In genomic region chr15:89494941-89495637, GRCh38 we compare ENCODE assay signal across 10 cellular contexts. TPM values are rescaled to one million over a fixed set of nuclear protein-coding genes. Genes with fewer than 3 reads are reported as not detected.
A peak's percentile ranks its signal among the peaks of the same experiment; 100 is the strongest.
DNase-seq lines count a peak whose midpoint lies in the region; ATAC-seq, FAIRE-seq and TF ChIP-seq lines count a peak whose summit lies in the region.
"Had no signal": no experiment of that assay in that cellular context is flagged by ENCODE, and none has a peak within 500 bp of the region (broad histone marks: within the 10 kb centered on the region; RNA-seq: fewer than 3 reads in every experiment).

No MANE protein-coding gene starts in this region.

- no peak overlapping the region for H3K23ac ChIP-seq in H9 (ENCODE audit: insufficient read length, low read depth, low read length)

- no peaks in the 10 kb centered on the region for H3K36me3 Mint-ChIP-seq in H9 (ENCODE audit: insufficient read depth in 1 of 3, low read depth in 3 of 3)
- H3K36me3 Mint-ChIP-seq in activated CD8-positive, alpha-beta T cell treated with anti-CD3 and anti-CD28 coated beads, Interleukin-2, amount 10 ng/mL, durations not matched to agents 7 days and 5 days (ENCODE audit: low read depth), result no peaks in the 10 kb centered on the region

- no peaks in the 10 kb centered on the region for H3K36me3 ChIP-seq in left lung
- H3K36me3 ChIP-seq in esophagus muscularis mucosa, result no peaks in the 10 kb centered on the region

- no peak for FAIRE-seq in D721Med (lab: Jason Lieb, UNC)
- no peak for FAIRE-seq in GM12891 (lab: Jason Lieb, UNC)
- FAIRE-seq: islet of Langerhans had no signal

- no peak for TF ChIP-seq EP300 in esophagus muscularis mucosa (IDR thresholded peaks at IDR 0.05)

- no peak overlapping the region for H3K4me3 Mint-ChIP-seq in H9
- no peak overlapping the region for H3K4me3 Mint-ChIP-seq in activated CD8-positive, alpha-beta T cell treated with anti-CD3 and anti-CD28 coated beads, Interleukin-2, amount 10 ng/mL, durations not matched to agents 7 days and 5 days
- H3K4me3 Mint-ChIP-seq: activated B cell treated with CpG ODN at 0.5 μM for 24 hours had no signal

- H3K27ac Mint-ChIP-seq in H9, result no peak overlapping the region
- H3K27ac Mint-ChIP-seq in activated CD8-positive, alpha-beta T cell treated with anti-CD3 and anti-CD28 coated beads, Interleukin-2, amount 10 ng/mL, durations not matched to agents 7 days and 5 days, result no peak overlapping the region
- H3K27ac Mint-ChIP-seq: activated B cell treated with CpG ODN at 0.5 μM for 24 hours had no signal

- no peak overlapping the region for H2AK5ac ChIP-seq in H9 (ENCODE audit: insufficient read length, low read length)

- H3K4me3 ChIP-seq in left lung (no peak overlapping the region), esophagus muscularis mucosa (no peak overlapping the region)

- POLR2A ChIA-PET in activated CD8-positive, alpha-beta T cell treated with anti-CD3 and anti-CD28 coated beads, Interleukin-2, amount 10 ng/mL, durations not matched to agents 7 days and 5 days (lab: Charles Lee), result no interaction called here

- H3K9me3 ChIP-seq in H9 (ENCODE audit: control insufficient read depth, low read depth, low read length) (no peaks in the 10 kb centered on the region), left lung (no peaks in the 10 kb centered on the region), esophagus muscularis mucosa (no peaks in the 10 kb centered on the region)

- no peaks in the 10 kb centered on the region for H3K9me3 Mint-ChIP-seq in H9
- H3K9me3 Mint-ChIP-seq in activated CD8-positive, alpha-beta T cell treated with anti-CD3 and anti-CD28 coated beads, Interleukin-2, amount 10 ng/mL, durations not matched to agents 7 days and 5 days (ENCODE audit: insufficient read depth), result no peaks in the 10 kb centered on the region
- H3K9me3 Mint-ChIP-seq: activated B cell treated with CpG ODN at 0.5 μM for 24 hours had no signal

- DNase-seq in D721Med (ENCODE audit: insufficient read length, low spot score) (no peak), H9 (peak; percentile 51), left lung (no peak), GM12891 (ENCODE audit: insufficient read length, low spot score) (no peak), esophagus muscularis mucosa (ENCODE audit: extremely low spot score) (no peak)
- DNase-seq in activated CD8-positive, alpha-beta T cell treated with anti-CD3 and anti-CD28 coated beads, Interleukin-2, amount 10 ng/mL, durations not matched to agents 7 days and 5 days, result peak; percentile 52
- DNase-seq: activated B cell treated with CpG ODN at 0.5 μM for 24 hours had no signal

- no CpG with 5 or more reads among the region's 7 CpGs for whole genome bisulfite sequencing in H9 (ENCODE audit: extremely low coverage, insufficient read length, low lambda C conversion rate)
- WGBS in esophagus muscularis mucosa, result 82% methylated on average over 7 of the region's 7 CpGs

- H3T11ph ChIP-seq in H9 (ENCODE audit: low read length), result no peak overlapping the region

- no peak overlapping the region for H2BK120ac ChIP-seq in H9 (ENCODE audit: low read depth, low read length, poor library complexity, severe bottlenecking)

- TF ChIP-seq POLR2A in GM12891 (IDR thresholded peaks at IDR 0.05; ENCODE audit: low read depth, low read length) (no peak), esophagus muscularis mucosa (IDR thresholded peaks at IDR 0.05; ENCODE audit: low read depth) (no peak)

- H3K27ac ChIP-seq in H9 (ENCODE audit: insufficient read length, low read depth, low read length), result no peak overlapping the region
- no peak overlapping the region for H3K27ac ChIP-seq in left lung
- H3K27ac ChIP-seq in esophagus muscularis mucosa (replicated peaks in 1 of 4), result no peak overlapping the region

- no peak for ATAC-seq in activated CD8-positive, alpha-beta T cell treated with anti-CD3 and anti-CD28 coated beads, Interleukin-2, amount 10 ng/mL, durations not matched to agents 7 days and 5 days
- ATAC-seq in left lung, result no peak
- ATAC-seq in HG03521 (IDR thresholded peaks at IDR 0.05; ENCODE audit: unreplicated experiment), result no peak
- no peak for ATAC-seq in GM21367 (IDR thresholded peaks at IDR 0.05; ENCODE audit: unreplicated experiment)

- no peak overlapping the region for H4K8ac ChIP-seq in H9 (replicated peaks; ENCODE audit: insufficient read length, low read depth, low read length)

- H3K27me3 ChIP-seq in H9 (ENCODE audit: insufficient read depth, low read length) (peaks cover 4% of the 10 kb centered on the region), left lung (peaks cover 38 to 98% of the 10 kb centered on the region in 2 donors), esophagus muscularis mucosa (peaks cover 0 to 85% (median 23%) of the 10 kb centered on the region in 4 donors)

- H4K91ac ChIP-seq in H9 (ENCODE audit: insufficient read length, low read depth, low read length), result no peak overlapping the region

- no peaks in the 10 kb centered on the region for H4K20me1 ChIP-seq in H9 (ENCODE audit: control insufficient read depth, insufficient read depth, insufficient read length)

- peak; percentile 27 for TF ChIP-seq CTCF in D721Med (IDR thresholded peaks at IDR 0.05; ENCODE audit: insufficient read depth, missing control alignments)
- peak; percentile 80 for TF ChIP-seq CTCF in H9 (conservative IDR thresholded peaks at IDR 0.05)
- peak; percentile 22 to 46 for TF ChIP-seq CTCF in left lung (IDR thresholded peaks at IDR 0.05)
- TF ChIP-seq CTCF in esophagus muscularis mucosa (IDR thresholded peaks at IDR 0.05), result peak in 1 of 3 experiments; percentile 13

- H3K9ac ChIP-seq in H9 (ENCODE audit: extremely low read depth, insufficient read length, low read length), result no peak overlapping the region

- H3K56ac ChIP-seq in H9 (ENCODE audit: insufficient read length, low read depth, low read length), result no peak overlapping the region

- peaks cover 5% of the 10 kb centered on the region for H3K23me2 ChIP-seq in H9 (ENCODE audit: insufficient read length, low read depth, low read length, poor library complexity, severe bottlenecking)

- H3K14ac ChIP-seq in H9 (ENCODE audit: insufficient read depth, low read length), result no peak overlapping the region

- H2BK20ac ChIP-seq in H9 (ENCODE audit: low read depth, low read length, poor library complexity, severe bottlenecking), result no peak overlapping the region

- peaks cover 4 to 9% of the 10 kb centered on the region in 2 experiments for H3K4me1 Mint-ChIP-seq in H9
- H3K4me1 Mint-ChIP-seq in activated CD8-positive, alpha-beta T cell treated with anti-CD3 and anti-CD28 coated beads, Interleukin-2, amount 10 ng/mL, durations not matched to agents 7 days and 5 days (ENCODE audit: low read depth), result peaks cover 12% of the 10 kb centered on the region

- H3K4me1 ChIP-seq in H9 (ENCODE audit: insufficient read depth, low read length) (no peaks in the 10 kb centered on the region), left lung (peaks cover 0 to 7% of the 10 kb centered on the region in 2 donors), esophagus muscularis mucosa (peaks cover 3 to 13% (median 8%) of the 10 kb centered on the region in 4 donors)

- no peak overlapping the region for H2BK15ac ChIP-seq in H9 (ENCODE audit: low read depth, low read length)

- no peak overlapping the region for H2AFZ ChIP-seq in H9 (ENCODE audit: low read length)

- H3K27me3 Mint-ChIP-seq in H9 (ENCODE audit: low read depth), result peaks cover 66% of the 10 kb centered on the region
- H3K27me3 Mint-ChIP-seq in activated CD8-positive, alpha-beta T cell treated with anti-CD3 and anti-CD28 coated beads, Interleukin-2, amount 10 ng/mL, durations not matched to agents 7 days and 5 days (ENCODE audit: low read depth), result peaks cover 35% of the 10 kb centered on the region

- H3K79me2 ChIP-seq in H9 (ENCODE audit: insufficient read depth, low read length), result no peaks in the 10 kb centered on the region

- no peak overlapping the region for H2BK5ac ChIP-seq in H9 (ENCODE audit: insufficient read length, low read length)

- H3K4ac ChIP-seq in H9 (ENCODE audit: low read depth, low read length), result no peak overlapping the region

- CTCF ChIA-PET in activated CD8-positive, alpha-beta T cell treated with anti-CD3 and anti-CD28 coated beads, Interleukin-2, amount 10 ng/mL, durations not matched to agents 7 days and 5 days (lab: Charles Lee), result no interaction called here

- H3K18ac ChIP-seq in H9 (ENCODE audit: insufficient read length, low read depth, low read length), result no peak overlapping the region

- H4K5ac ChIP-seq in H9 (ENCODE audit: insufficient read length, low read depth, low read length), result no peak overlapping the region

- H3K4me2 ChIP-seq in H9 (ENCODE audit: insufficient read depth, insufficient read length, low read length), result no peak overlapping the region

- intact Hi-C loops in left lung (cut with DNase I) (no loop called here), esophagus muscularis mucosa (cut with DNase I) (no loop called here)

- no peaks in the 10 kb centered on the region for H3K79me1 ChIP-seq in H9 (ENCODE audit: insufficient read depth, low read depth, low read length, poor library complexity, severe bottlenecking)

- H2BK12ac ChIP-seq in H9 (ENCODE audit: insufficient read length, low read depth, low read length), result no peak overlapping the region

TF ChIP-seq in GM12891, 5 proteins besides CTCF, POLR2A, EP300 and RAD21:
- TF ChIP-seq POLR2AphosphoS5 (IDR thresholded peaks at IDR 0.05; ENCODE audit: low read depth, low read length) (no peak), SPI1 (IDR thresholded peaks at IDR 0.05; ENCODE audit: low read depth, low read length) (no peak), POU2F2 (IDR thresholded peaks at IDR 0.05; ENCODE audit: low read depth, low read length) (no peak), TAF1 (IDR thresholded peaks at IDR 0.05; ENCODE audit: low read depth, low read length) (no peak), PAX5 (IDR thresholded peaks at IDR 0.05; ENCODE audit: insufficient read depth, low read length, severe bottlenecking) (no peak)

RNA-seq across cellular contexts. Expression of gene RHCG, which starts 1.3 kb away (rescaled TPM):
- 0.28 and 0.31 TPM in 2 replicates for total RNA-seq in H9 (2021)
- total RNA-seq in activated CD8-positive, alpha-beta T cell treated with anti-CD3 and anti-CD28 coated beads, Interleukin-2, amount 10 ng/mL, durations not matched to agents 7 days and 5 days, result not detected
- not detected for total RNA-seq in left lung
- not detected for polyA plus RNA-seq in GM12891 (2012; ENCODE audit: low read depth, missing spikeins)
- total RNA-seq in esophagus muscularis mucosa, result 1 to 10 TPM in 1 of 4 donors, not detected in 3; 1.2 TPM
- total RNA-seq: activated B cell treated with CpG ODN at 0.5 μM for 24 hours had no signal

Comparison
In these comparisons a context has a peak if more than half of its experiments do, and no peak if none do; other contexts are left out.
1. DNase-seq: peak in H9 (single experiment) and activated CD8-positive, alpha-beta T cell treated with anti-CD3 and anti-CD28 coated beads, Interleukin-2, amount 10 ng/mL, durations not matched to agents 7 days and 5 days (single experiment); none in D721Med (single experiment), left lung (0 of 2), GM12891 (single experiment) and esophagus muscularis mucosa (single experiment).